2 cellular contexts compared by ENCODE assay signal in the genomic region with DNA sequence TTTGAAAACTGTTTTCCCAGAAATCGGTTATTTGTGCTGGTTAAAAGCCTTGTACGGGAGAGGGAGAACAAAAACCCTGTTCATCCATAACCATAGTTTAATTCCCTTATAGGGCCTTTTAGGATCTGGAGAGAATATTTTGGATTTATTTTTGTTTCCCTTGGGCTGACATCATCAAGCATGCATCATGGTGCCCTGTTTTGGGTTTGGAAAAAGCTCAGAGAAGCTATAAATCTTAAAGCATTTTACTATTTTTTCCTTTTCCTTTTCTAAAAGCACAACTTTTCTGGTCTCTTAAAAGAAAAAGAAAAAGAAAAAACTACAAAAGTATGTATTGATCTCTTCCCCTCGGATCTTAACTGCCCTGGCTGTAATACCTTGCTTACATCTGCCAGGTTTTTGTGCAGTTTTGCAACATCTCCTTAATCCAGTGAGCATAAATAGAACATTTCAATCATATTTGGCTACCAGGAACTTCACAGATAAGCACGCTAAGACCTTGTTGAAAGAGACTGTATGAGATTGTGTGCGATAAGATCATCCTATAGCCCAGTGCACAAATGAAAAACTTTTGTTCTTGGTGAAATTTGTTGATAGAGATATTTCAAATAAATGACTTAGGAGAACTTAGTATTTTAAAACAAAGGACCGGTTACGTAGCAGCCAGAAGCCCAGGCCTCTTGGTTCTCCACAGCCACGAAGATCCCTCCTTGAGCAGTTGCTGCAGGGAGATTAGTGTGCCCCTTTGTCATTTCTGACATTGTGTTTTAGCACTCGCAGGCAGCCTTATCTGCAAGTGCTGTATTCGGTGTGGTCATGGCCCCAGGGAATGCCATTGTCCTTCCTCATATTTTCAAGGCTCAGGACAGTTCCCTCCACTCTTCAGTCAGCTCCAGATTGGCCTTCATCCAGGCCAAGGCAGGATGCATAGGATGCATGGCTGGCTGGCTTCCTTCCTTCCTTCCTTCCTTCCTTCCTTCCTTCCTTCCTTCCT.
TF ChIP-seq lines count a peak whose summit lies in the region.

No MANE protein-coding gene starts in this region.

TF ChIP-seq in liver, 16 proteins besides CTCF, POLR2A, EP300 and RAD21 (continued from another document):
- TF ChIP-seq, protein P1, sequence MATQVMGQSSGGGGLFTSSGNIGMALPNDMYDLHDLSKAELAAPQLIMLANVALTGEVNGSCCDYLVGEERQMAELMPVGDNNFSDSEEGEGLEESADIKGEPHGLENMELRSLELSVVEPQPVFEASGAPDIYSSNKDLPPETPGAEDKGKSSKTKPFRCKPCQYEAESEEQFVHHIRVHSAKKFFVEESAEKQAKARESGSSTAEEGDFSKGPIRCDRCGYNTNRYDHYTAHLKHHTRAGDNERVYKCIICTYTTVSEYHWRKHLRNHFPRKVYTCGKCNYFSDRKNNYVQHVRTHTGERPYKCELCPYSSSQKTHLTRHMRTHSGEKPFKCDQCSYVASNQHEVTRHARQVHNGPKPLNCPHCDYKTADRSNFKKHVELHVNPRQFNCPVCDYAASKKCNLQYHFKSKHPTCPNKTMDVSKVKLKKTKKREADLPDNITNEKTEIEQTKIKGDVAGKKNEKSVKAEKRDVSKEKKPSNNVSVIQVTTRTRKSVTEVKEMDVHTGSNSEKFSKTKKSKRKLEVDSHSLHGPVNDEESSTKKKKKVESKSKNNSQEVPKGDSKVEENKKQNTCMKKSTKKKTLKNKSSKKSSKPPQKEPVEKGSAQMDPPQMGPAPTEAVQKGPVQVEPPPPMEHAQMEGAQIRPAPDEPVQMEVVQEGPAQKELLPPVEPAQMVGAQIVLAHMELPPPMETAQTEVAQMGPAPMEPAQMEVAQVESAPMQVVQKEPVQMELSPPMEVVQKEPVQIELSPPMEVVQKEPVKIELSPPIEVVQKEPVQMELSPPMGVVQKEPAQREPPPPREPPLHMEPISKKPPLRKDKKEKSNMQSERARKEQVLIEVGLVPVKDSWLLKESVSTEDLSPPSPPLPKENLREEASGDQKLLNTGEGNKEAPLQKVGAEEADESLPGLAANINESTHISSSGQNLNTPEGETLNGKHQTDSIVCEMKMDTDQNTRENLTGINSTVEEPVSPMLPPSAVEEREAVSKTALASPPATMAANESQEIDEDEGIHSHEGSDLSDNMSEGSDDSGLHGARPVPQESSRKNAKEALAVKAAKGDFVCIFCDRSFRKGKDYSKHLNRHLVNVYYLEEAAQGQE (IDR thresholded peaks at IDR 0.05) = no peak
- peak; percentile 38 for TF ChIP-seq YY1 (IDR thresholded peaks at IDR 0.05)
- no peak for TF ChIP-seq EGR1 (IDR thresholded peaks at IDR 0.05; ENCODE audit: low read depth in 2 of 2)

TF ChIP-seq in HepG2, 621 proteins besides CTCF, POLR2A, EP300 and RAD21 (continued from another document):
- TF ChIP-seq, protein P2, sequence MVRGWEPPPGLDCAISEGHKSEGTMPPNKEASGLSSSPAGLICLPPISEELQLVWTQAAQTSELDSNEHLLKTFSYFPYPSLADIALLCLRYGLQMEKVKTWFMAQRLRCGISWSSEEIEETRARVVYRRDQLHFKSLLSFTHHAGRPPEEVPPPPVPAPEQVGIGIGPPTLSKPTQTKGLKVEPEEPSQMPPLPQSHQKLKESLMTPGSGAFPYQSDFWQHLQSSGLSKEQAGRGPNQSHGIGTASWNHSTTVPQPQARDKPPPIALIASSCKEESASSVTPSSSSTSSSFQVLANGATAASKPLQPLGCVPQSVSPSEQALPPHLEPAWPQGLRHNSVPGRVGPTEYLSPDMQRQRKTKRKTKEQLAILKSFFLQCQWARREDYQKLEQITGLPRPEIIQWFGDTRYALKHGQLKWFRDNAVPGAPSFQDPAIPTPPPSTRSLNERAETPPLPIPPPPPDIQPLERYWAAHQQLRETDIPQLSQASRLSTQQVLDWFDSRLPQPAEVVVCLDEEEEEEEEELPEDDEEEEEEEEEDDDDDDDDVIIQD (CRISPR knock-in tag; IDR thresholded peaks at IDR 0.05; ENCODE audit: low read depth) = no peak
- TF ChIP-seq MAFK (conservative IDR thresholded peaks at IDR 0.05 in 1 of 2, IDR thresholded peaks at IDR 0.05 in 1 of 2; ENCODE audit: low read length in 2 of 2) (no peak), ZNF205 (CRISPR knock-in tag; IDR thresholded peaks at IDR 0.05) (no peak), ZNF720 (CRISPR knock-in tag; IDR thresholded peaks at IDR 0.05) (no peak), ZNF33A (CRISPR knock-in tag; IDR thresholded peaks at IDR 0.05; ENCODE audit: borderline replicate concordance) (no peak), ELF4 (CRISPR knock-in tag; IDR thresholded peaks at IDR 0.05; ENCODE audit: borderline replicate concordance) (no peak), KDM4B (CRISPR knock-in tag; IDR thresholded peaks at IDR 0.05) (no peak), ELF1 (CRISPR knock-in tag; IDR thresholded peaks at IDR 0.05) (no peak), ZNF615 (CRISPR knock-in tag; IDR thresholded peaks at IDR 0.05; ENCODE audit: borderline replicate concordance) (no peak)
- TF ChIP-seq, protein P3, sequence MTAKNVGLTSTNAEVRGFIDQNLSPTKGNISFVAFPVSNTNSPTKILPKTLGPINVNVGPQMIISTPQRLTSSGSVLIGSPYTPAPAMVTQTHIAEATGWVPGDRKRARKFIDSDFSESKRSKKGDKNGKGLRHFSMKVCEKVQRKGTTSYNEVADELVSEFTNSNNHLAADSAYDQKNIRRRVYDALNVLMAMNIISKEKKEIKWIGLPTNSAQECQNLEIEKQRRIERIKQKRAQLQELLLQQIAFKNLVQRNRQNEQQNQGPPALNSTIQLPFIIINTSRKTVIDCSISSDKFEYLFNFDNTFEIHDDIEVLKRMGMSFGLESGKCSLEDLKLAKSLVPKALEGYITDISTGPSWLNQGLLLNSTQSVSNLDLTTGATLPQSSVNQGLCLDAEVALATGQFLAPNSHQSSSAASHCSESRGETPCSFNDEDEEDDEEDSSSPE (CRISPR knock-in tag; IDR thresholded peaks at IDR 0.05) = no peak
- TF ChIP-seq, protein P4, sequence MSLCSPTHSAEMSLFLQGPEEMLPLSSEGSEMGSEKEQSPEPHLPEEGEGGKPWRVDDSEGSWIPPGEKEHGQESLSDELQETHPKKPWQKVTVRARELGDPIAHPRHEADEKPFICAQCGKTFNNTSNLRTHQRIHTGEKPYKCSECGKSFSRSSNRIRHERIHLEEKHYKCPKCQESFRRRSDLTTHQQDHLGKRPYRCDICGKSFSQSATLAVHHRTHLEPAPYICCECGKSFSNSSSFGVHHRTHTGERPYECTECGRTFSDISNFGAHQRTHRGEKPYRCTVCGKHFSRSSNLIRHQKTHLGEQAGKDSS (CRISPR knock-in tag; IDR thresholded peaks at IDR 0.05; ENCODE audit: borderline replicate concordance, low read depth) = no peak
